ENCODE assay signal across 18 cellular contexts in genomic region chr6:53565886-53566285, GRCh38.
"Had no signal": no experiment of that assay in that cellular context is flagged by ENCODE, and none has a peak within 500 bp of the region (broad histone marks: within the 10 kb centered on the region; RNA-seq: fewer than 3 reads in every experiment).

No MANE protein-coding gene starts in this region.

- H3K4me1 ChIP-seq: esophagus muscularis mucosa, left lung, uterus had no signal

- DNase-seq: activated B cell treated with CpG ODN at 0.5 μM for 24 hours; activated CD4-positive, alpha-beta memory T cell treated with anti-CD3 and anti-CD28 coated beads, Interleukin-2, amount 10 ng/mL, durations not matched to agents 7 days and 5 days; activated CD4-positive, alpha-beta T cell treated with anti-CD3 and anti-CD28 coated beads for 4 hours; activated CD8-positive, alpha-beta memory T cell treated with anti-CD3 and anti-CD28 coated beads, Interleukin-2, amount 10 ng/mL, durations not matched to agents 7 days and 5 days; activated naive CD8-positive, alpha-beta T cell treated with anti-CD3 and anti-CD28 coated beads for 36 hours; anterior cingulate cortex; effector CD8-positive, alpha-beta T cell; head of caudate nucleus; kidney; left lung; nephron progenitor cell; nucleus accumbens; stimulated activated CD4-positive, alpha-beta T cell treated with anti-CD3 and anti-CD28 coated beads, Interleukin-15, amount 100 ng/mL, for 24 hours; stimulated activated CD4-positive, alpha-beta T cell treated with anti-CD3 and anti-CD28 coated beads, Interleukin-2, amount 100 ng/mL, for 48 hours; transverse colon; uterus had no signal

- H3K4me3 ChIP-seq: esophagus muscularis mucosa, left lung, skin epidermis, transverse colon, uterus had no signal

- H3K27me3 ChIP-seq: esophagus muscularis mucosa, left lung, transverse colon, uterus had no signal

- H3K9me3 ChIP-seq: esophagus muscularis mucosa, left lung, transverse colon, uterus had no signal

- H3K36me3 ChIP-seq: esophagus muscularis mucosa, left lung, transverse colon, uterus had no signal

- ATAC-seq: activated CD8-positive, alpha-beta memory T cell treated with anti-CD3 and anti-CD28 coated beads, Interleukin-2, amount 10 ng/mL, durations not matched to agents 7 days and 5 days; left lung had no signal

- H3K27ac ChIP-seq: esophagus muscularis mucosa, left lung, skin epidermis, uterus had no signal
